ENCODE assay signal across 10 cellular contexts in genomic region chr1:195717651-195718050, GRCh38.
A peak's percentile ranks its signal among the peaks of the same experiment; 100 is the strongest.
DNase-seq lines count a peak whose midpoint lies in the region; ATAC-seq and FAIRE-seq lines count a peak whose summit lies in the region.
"Had no signal": no experiment of that assay in that cellular context is flagged by ENCODE, and none has a peak within 500 bp of the region (broad histone marks: within the 10 kb centered on the region; RNA-seq: fewer than 3 reads in every experiment).

No MANE protein-coding gene starts in this region.

- peak; percentile 93 for FAIRE-seq in TTC549 (lab: Jason Lieb, UNC)
- FAIRE-seq: kidney had no signal

- intact Hi-C loops in Right ventricle myocardium inferior (cut with DNase I): no loop called here

- peak; percentile 6 for DNase-seq in COR-L47 (lab: John Stamatoyannopoulos, UW)
- peak; percentile 11 for DNase-seq in kidney tubule cell (ENCODE audit: low spot score)
- no peak for DNase-seq in activated CD4-positive, CD25-positive, alpha-beta regulatory T cell treated with anti-CD3 and anti-CD28 coated beads, Interleukin-2, amount 50 U/mL, for 72 hours
- DNase-seq in Right ventricle myocardium inferior (ENCODE audit: missing footprints): no peak
- DNase-seq: aorta, kidney had no signal

- ATAC-seq in HG02852 (IDR thresholded peaks at IDR 0.05; ENCODE audit: unreplicated experiment): peak; percentile 47
- no peak for ATAC-seq in GM18907 (IDR thresholded peaks at IDR 0.05; ENCODE audit: unreplicated experiment)
- ATAC-seq in GM21529 (IDR thresholded peaks at IDR 0.05; ENCODE audit: unreplicated experiment): no peak
- ATAC-seq in Right ventricle myocardium inferior: no peak

Comparison
In these comparisons a context has a peak if more than half of its experiments do, and no peak if none do; other contexts are left out.
1. DNase-seq: peak in COR-L47 (single experiment) and kidney tubule cell (single experiment); none in activated CD4-positive, CD25-positive, alpha-beta regulatory T cell treated with anti-CD3 and anti-CD28 coated beads, Interleukin-2, amount 50 U/mL, for 72 hours (single experiment) and Right ventricle myocardium inferior (single experiment).